ENCODE assay signal across 17 cellular contexts in genomic region chr18:59906203-59906602, GRCh38. TPM values are rescaled to one million over a fixed set of nuclear protein-coding genes. Genes with fewer than 3 reads are reported as not detected.
DNase-seq lines count a peak whose midpoint lies in the region; ATAC-seq lines count a peak whose summit lies in the region.
"Had no signal": no experiment of that assay in that cellular context is flagged by ENCODE, and none has a peak within 500 bp of the region (broad histone marks: within the 10 kb centered on the region; RNA-seq: fewer than 3 reads in every experiment).

No MANE protein-coding gene starts in this region.

- H3K36me3 Mint-ChIP-seq in stimulated activated naive CD8-positive, alpha-beta T cell treated with anti-CD3 and anti-CD28 coated beads, Interleukin-15, Interleukin-2, amounts not matched to agents 100 ng/mL and 50 ng/mL, for 24 hours (ENCODE audit: low read depth), result peaks cover 35% of the 10 kb centered on the region
- H3K36me3 Mint-ChIP-seq in activated naive CD8-positive, alpha-beta T cell treated with anti-CD3 and anti-CD28 coated beads, Interleukin-2, amount 10 ng/mL, durations not matched to agents 7 days and 5 days, result peaks cover 18% of the 10 kb centered on the region

- POLR2A ChIA-PET in activated naive CD8-positive, alpha-beta T cell treated with anti-CD3 and anti-CD28 coated beads, Interleukin-2, amount 10 ng/mL, durations not matched to agents 7 days and 5 days (lab: Charles Lee), result interaction anchor here (2.8 to 2.9 kb wide), 2 partner anchors 13 to 15 kb away, joined by 11 to 12 read pairs; no protein-coding TSS in a partner anchor

- peak overlapping the region; percentile 33 for H3K4me3 Mint-ChIP-seq in stimulated activated naive CD8-positive, alpha-beta T cell treated with anti-CD3 and anti-CD28 coated beads, Interleukin-15, Interleukin-2, amounts not matched to agents 100 ng/mL and 50 ng/mL, for 24 hours
- peak overlapping the region; percentile 29 for H3K4me3 Mint-ChIP-seq in activated naive CD8-positive, alpha-beta T cell treated with anti-CD3 and anti-CD28 coated beads, Interleukin-2, amount 10 ng/mL, durations not matched to agents 7 days and 5 days
- H3K4me3 Mint-ChIP-seq: mesothelial cell of epicardium had no signal

- H3K4me1 Mint-ChIP-seq in stimulated activated naive CD8-positive, alpha-beta T cell treated with anti-CD3 and anti-CD28 coated beads, Interleukin-15, Interleukin-2, amounts not matched to agents 100 ng/mL and 50 ng/mL, for 24 hours (ENCODE audit: low read depth), result peaks cover 85% of the 10 kb centered on the region
- peaks cover 53% of the 10 kb centered on the region for H3K4me1 Mint-ChIP-seq in activated naive CD8-positive, alpha-beta T cell treated with anti-CD3 and anti-CD28 coated beads, Interleukin-2, amount 10 ng/mL, durations not matched to agents 7 days and 5 days

- no peaks in the 10 kb centered on the region for H3K9me3 Mint-ChIP-seq in stimulated activated naive CD8-positive, alpha-beta T cell treated with anti-CD3 and anti-CD28 coated beads, Interleukin-15, Interleukin-2, amounts not matched to agents 100 ng/mL and 50 ng/mL, for 24 hours
- no peaks in the 10 kb centered on the region for H3K9me3 Mint-ChIP-seq in activated naive CD8-positive, alpha-beta T cell treated with anti-CD3 and anti-CD28 coated beads, Interleukin-2, amount 10 ng/mL, durations not matched to agents 7 days and 5 days
- H3K9me3 Mint-ChIP-seq: mesothelial cell of epicardium had no signal

- no peaks in the 10 kb centered on the region for H3K27me3 Mint-ChIP-seq in stimulated activated naive CD8-positive, alpha-beta T cell treated with anti-CD3 and anti-CD28 coated beads, Interleukin-15, Interleukin-2, amounts not matched to agents 100 ng/mL and 50 ng/mL, for 24 hours
- H3K27me3 Mint-ChIP-seq in activated naive CD8-positive, alpha-beta T cell treated with anti-CD3 and anti-CD28 coated beads, Interleukin-2, amount 10 ng/mL, durations not matched to agents 7 days and 5 days, result no peaks in the 10 kb centered on the region

- H3K27ac ChIP-seq in KOPT-K1 (ENCODE audit: low read depth, low read length, poor library complexity, severe bottlenecking), result peak overlapping the region; percentile 85
- H3K27ac ChIP-seq: colonic mucosa, sigmoid colon, transverse colon had no signal

- H3K9me3 ChIP-seq in KOPT-K1 (ENCODE audit: insufficient read depth, low read length, poor library complexity, severe bottlenecking), result no peaks in the 10 kb centered on the region
- H3K9me3 ChIP-seq: colonic mucosa, sigmoid colon, transverse colon had no signal

- peak overlapping the region; percentile 59 for H3K27ac Mint-ChIP-seq in stimulated activated naive CD8-positive, alpha-beta T cell treated with anti-CD3 and anti-CD28 coated beads, Interleukin-15, Interleukin-2, amounts not matched to agents 100 ng/mL and 50 ng/mL, for 24 hours
- H3K27ac Mint-ChIP-seq in activated naive CD8-positive, alpha-beta T cell treated with anti-CD3 and anti-CD28 coated beads, Interleukin-2, amount 10 ng/mL, durations not matched to agents 7 days and 5 days, result peak overlapping the region; percentile 71
- H3K27ac Mint-ChIP-seq: mesothelial cell of epicardium had no signal

- DNase-seq in stimulated activated naive CD8-positive, alpha-beta T cell treated with anti-CD3 and anti-CD28 coated beads, Interleukin-15, Interleukin-2, amounts not matched to agents 100 U/mL and 50 U/mL, for 24 hours, result no peak
- DNase-seq in activated naive CD8-positive, alpha-beta T cell treated with anti-CD3 and anti-CD28 coated beads, Interleukin-2, amount 10 ng/mL, durations not matched to agents 7 days and 5 days, result no peak
- no peak for DNase-seq in globus pallidus (ENCODE audit: low spot score)
- DNase-seq: activated T-cell treated with anti-CD3 and anti-CD28 coated beads, Interleukin-2, amount 50 U/mL, for 1 hour; anterior cingulate cortex; colonic mucosa; DMS79 treated with DMSO at 0.1 percent for 48 hours; NCI-H510A; nucleus accumbens; sigmoid colon; transverse colon had no signal

- no peak for ATAC-seq in stimulated activated naive CD8-positive, alpha-beta T cell treated with anti-CD3 and anti-CD28 coated beads, Interleukin-15, Interleukin-2, amounts not matched to agents 100 U/mL and 50 U/mL, for 24 hours
- ATAC-seq in activated naive CD8-positive, alpha-beta T cell treated with anti-CD3 and anti-CD28 coated beads, Interleukin-2, amount 10 ng/mL, durations not matched to agents 7 days and 5 days (ENCODE audit: low read depth), result no peak
- no peak for ATAC-seq in GM21381 (IDR thresholded peaks at IDR 0.05; ENCODE audit: unreplicated experiment)
- ATAC-seq in HG03565 (IDR thresholded peaks at IDR 0.05; ENCODE audit: unreplicated experiment), result no peak
- ATAC-seq in esophagus mucosa, result no peak

- peaks cover 28% of the 10 kb centered on the region for H3K36me3 ChIP-seq in KOPT-K1 (ENCODE audit: insufficient read depth, low read length)
- H3K36me3 ChIP-seq: colonic mucosa, sigmoid colon, transverse colon had no signal

RNA-seq across cellular contexts. Expression of gene PMAIP1, which starts 6.4 kb away (rescaled TPM):
- 10 to 100 TPM; 25.3 to 26.7 TPM for total RNA-seq in activated naive CD8-positive, alpha-beta T cell treated with anti-CD3 and anti-CD28 coated beads, Interleukin-2, amount 10 ng/mL, durations not matched to agents 7 days and 5 days
- 11.6 TPM for total RNA-seq in esophagus mucosa
